ENCODE assay signal across 8 cellular contexts in genomic region chr4:182808673-182809416, GRCh38.
DNase-seq lines count a peak whose midpoint lies in the region; ATAC-seq and TF ChIP-seq lines count a peak whose summit lies in the region.

No MANE protein-coding gene starts in this region.

- peak overlapping the region; percentile 48; the same call in 1 of the 2 replicates for H2AFZ ChIP-seq in PC-3 (ENCODE audit: low read length)

- H3K4me3 ChIP-seq in PC-3 (ENCODE audit: low read length), result no peak overlapping the region

- peak overlapping the region; percentile 65 for H3K4me2 ChIP-seq in PC-3 (ENCODE audit: low read length)

- no peaks in the 10 kb centered on the region for H3K27me3 Mint-ChIP-seq in activated naive CD8-positive, alpha-beta T cell
- peaks cover 25% of the 10 kb centered on the region for H3K27me3 Mint-ChIP-seq in stimulated activated memory B cell treated with anti-CD40 and anti-IgM and Interleukin-4, amounts not matched to agents 10 μg/mL and 1 μg/mL and 100 μg/mL, for 72 hours

- H3K27ac ChIP-seq in PC-3 (ENCODE audit: low read length), result peak overlapping the region; percentile 94

- no peaks in the 10 kb centered on the region for H3F3A ChIP-seq in PC-3 (ENCODE audit: low read length, unreplicated experiment)

- no peaks in the 10 kb centered on the region for H3K9me2 ChIP-seq in PC-3 (replicated peaks; ENCODE audit: low read length)

- H3K79me2 ChIP-seq in PC-3 (ENCODE audit: low read length), result peaks cover 6% of the 10 kb centered on the region

- intact Hi-C loops in PC-3 (cut with micrococcal nuclease), result loop anchor here (2.0 to 10.0 kb wide), 3 partner anchors 60 to 272 kb away; no protein-coding TSS in a partner anchor

- H4K20me1 ChIP-seq in PC-3 (ENCODE audit: low read length), result no peaks in the 10 kb centered on the region

- H3K36me3 Mint-ChIP-seq in activated naive CD8-positive, alpha-beta T cell, result peaks cover 3% of the 10 kb centered on the region
- peaks cover 8% of the 10 kb centered on the region for H3K36me3 Mint-ChIP-seq in stimulated activated memory B cell treated with anti-CD40 and anti-IgM and Interleukin-4, amounts not matched to agents 10 μg/mL and 1 μg/mL and 100 μg/mL, for 72 hours

- H3K9ac ChIP-seq in PC-3 (ENCODE audit: low read length), result peak overlapping the region; percentile 67

- peak overlapping the region; percentile 1 for H3K27ac Mint-ChIP-seq in activated naive CD8-positive, alpha-beta T cell
- H3K27ac Mint-ChIP-seq in stimulated activated memory B cell treated with anti-CD40 and anti-IgM and Interleukin-4, amounts not matched to agents 10 μg/mL and 1 μg/mL and 100 μg/mL, for 72 hours, result no peak overlapping the region

- H3K27me3 ChIP-seq in PC-3 (ENCODE audit: low read length), result no peaks in the 10 kb centered on the region

- ATAC-seq in GM18858 (IDR thresholded peaks at IDR 0.05; ENCODE audit: unreplicated experiment) (peak; percentile 71), HG02763 (IDR thresholded peaks at IDR 0.05; ENCODE audit: unreplicated experiment) (peak; percentile 74), PC-3 (peak; percentile 83)
- ATAC-seq in stimulated activated memory B cell treated with anti-CD40 and anti-IgM and Interleukin-4, amounts not matched to agents 10 μg/mL and 1 μg/mL and 100 μg/mL, for 72 hours, result peak; percentile 58

- POLR2A ChIA-PET in PC-3 (lab: Charles Lee; ENCODE audit: unreplicated experiment), result interaction anchor here (1.0 kb wide), 1 partner anchor 56 kb away, joined by 25 read pairs; no protein-coding TSS in a partner anchor

- no peak for TF ChIP-seq CTCF in PC-3 (conservative IDR thresholded peaks at IDR 0.05; ENCODE audit: low read depth, low read length)

- H3K4me1 ChIP-seq in PC-3 (ENCODE audit: insufficient read depth, low read length), result peaks cover 18% of the 10 kb centered on the region

- DNase-seq in PC-3, result peak; percentile 83
- DNase-seq in ecto neural progenitor cell (ENCODE audit: low spot score), result no peak
- no peak for DNase-seq in NCI-H524 treated with DMSO at 0.1 percent for 48 hours (lab: John Stamatoyannopoulos, UW)
- DNase-seq in G401 (ENCODE audit: low spot score), result no peak

- no peaks in the 10 kb centered on the region for H3K36me3 ChIP-seq in PC-3 (ENCODE audit: low read depth, low read length)

- H3K9me3 Mint-ChIP-seq in activated naive CD8-positive, alpha-beta T cell (ENCODE audit: low read depth), result peaks cover 7% of the 10 kb centered on the region
- peaks cover 15% of the 10 kb centered on the region for H3K9me3 Mint-ChIP-seq in stimulated activated memory B cell treated with anti-CD40 and anti-IgM and Interleukin-4, amounts not matched to agents 10 μg/mL and 1 μg/mL and 100 μg/mL, for 72 hours

- H3K4me1 Mint-ChIP-seq in activated naive CD8-positive, alpha-beta T cell (ENCODE audit: low read depth), result peaks cover 9% of the 10 kb centered on the region
- peaks cover 7% of the 10 kb centered on the region for H3K4me1 Mint-ChIP-seq in stimulated activated memory B cell treated with anti-CD40 and anti-IgM and Interleukin-4, amounts not matched to agents 10 μg/mL and 1 μg/mL and 100 μg/mL, for 72 hours

- peak overlapping the region; percentile 52 for H3K4me3 Mint-ChIP-seq in activated naive CD8-positive, alpha-beta T cell
- peak overlapping the region; percentile 45 for H3K4me3 Mint-ChIP-seq in stimulated activated memory B cell treated with anti-CD40 and anti-IgM and Interleukin-4, amounts not matched to agents 10 μg/mL and 1 μg/mL and 100 μg/mL, for 72 hours

- no TSS peak for BruUV-seq in PC-3 (replicated peaks; lab: Mats Ljungman, UMichigan)

- in situ Hi-C loops in G401 (cut with HindIII; ENCODE audit: low sequenced_read_pairs), result no loop called here

- no peaks in the 10 kb centered on the region for H3K9me3 ChIP-seq in PC-3 (ENCODE audit: low read length)

- CTCF ChIA-PET in PC-3 (lab: Charles Lee), result no interaction called here
